In genomic region chr4:26900765-26901164, GRCh38 we compare ENCODE assay signal across 1 cellular context.
TF ChIP-seq lines count a peak whose summit lies in the region.

No MANE protein-coding gene starts in this region.

TF ChIP-seq in K562, 482 proteins besides CTCF, POLR2A, EP300 and RAD21 (continued from another document):
- TF ChIP-seq ZBTB49 (CRISPR knock-in tag; IDR thresholded peaks at IDR 0.05; ENCODE audit: borderline replicate concordance) (no peak), STAT5A (IDR thresholded peaks at IDR 0.05; ENCODE audit: borderline replicate concordance, low read length) (no peak), ZNF586 (CRISPR knock-in tag; conservative IDR thresholded peaks at IDR 0.05) (no peak), ZNF668 (CRISPR knock-in tag; IDR thresholded peaks at IDR 0.05) (no peak), BCLAF1 (IDR thresholded peaks at IDR 0.05; ENCODE audit: borderline replicate concordance in 1 of 2, control insufficient read depth in 1 of 2, low read depth in 2 of 2, low read length in 1 of 2) (no peak), ZNF280B (CRISPR knock-in tag; IDR thresholded peaks at IDR 0.05) (no peak), NKRF (IDR thresholded peaks at IDR 0.05; ENCODE audit: borderline replicate concordance) (no peak), ZNF143 (CRISPR knock-in tag; IDR thresholded peaks at IDR 0.05) (no peak), KDM2B (CRISPR knock-in tag; IDR thresholded peaks at IDR 0.05) (no peak), XRCC3 (IDR thresholded peaks at IDR 0.05) (no peak), ZNF609 (CRISPR knock-in tag; IDR thresholded peaks at IDR 0.05; ENCODE audit: borderline replicate concordance) (no peak), TRIM24 (IDR thresholded peaks at IDR 0.05) (no peak), ZNF408 (CRISPR knock-in tag; IDR thresholded peaks at IDR 0.05; ENCODE audit: low read depth) (no peak), TRIM28 (IDR thresholded peaks at IDR 0.05) (no peak), CBX3 (IDR thresholded peaks at IDR 0.05; ENCODE audit: borderline replicate concordance in 1 of 2, low read length in 2 of 2) (no peak), HMG20A (CRISPR knock-in tag; conservative IDR thresholded peaks at IDR 0.05) (no peak), C11orf30 (IDR thresholded peaks at IDR 0.05; ENCODE audit: low read depth) (no peak), ZBED1 (IDR thresholded peaks at IDR 0.05) (no peak)
